Comparison of ENCODE assay signal across 16 cellular contexts in genomic region chr14:93592786-93593185, GRCh38.
DNase-seq lines count a peak whose midpoint lies in the region; ATAC-seq and TF ChIP-seq lines count a peak whose summit lies in the region.
"Had no signal": no experiment of that assay in that cellular context is flagged by ENCODE, and none has a peak within 500 bp of the region (broad histone marks: within the 10 kb centered on the region; RNA-seq: fewer than 3 reads in every experiment).

No MANE protein-coding gene starts in this region.

- no peak overlapping the region for H3K9ac ChIP-seq in mesendoderm (ENCODE audit: low read length)

- no peak for TF ChIP-seq POLR2A in esophagus muscularis mucosa (IDR thresholded peaks at IDR 0.05; ENCODE audit: low read depth)

- peak; percentile 5 for DNase-seq in ELF-1 (ENCODE audit: low read depth, low spot score)
- peak; percentile 22 for DNase-seq in GM23338 (ENCODE audit: low spot score)
- DNase-seq in esophagus muscularis mucosa (ENCODE audit: extremely low spot score) = peak; percentile 57
- peak; percentile 82 for DNase-seq in mesendoderm
- DNase-seq in middle frontal gyrus (ENCODE audit: extremely low spot score, low spot score) = no peak
- DNase-seq in H7 = no peak
- DNase-seq: C1 segment of cervical spinal cord; Calu3; CD4-positive, alpha-beta memory T cell; COR-L47; DMS53; DMS79 treated with DMSO at 0.1 percent for 48 hours; HFFc6 had no signal

- 46% methylated on average over 3 of the region's 3 CpGs for WGBS in esophagus muscularis mucosa
- WGBS in mesendoderm (ENCODE audit: extremely low coverage, insufficient coverage, low lambda C conversion rate) = no CpG with 5 or more reads among the region's 3 CpGs

- H2BK120ac ChIP-seq in mesendoderm (ENCODE audit: low read depth, low read length) = no peak overlapping the region

- peaks cover 9% of the 10 kb centered on the region for H3K36me3 Mint-ChIP-seq in GM23338 (ENCODE audit: low read depth)
- H3K36me3 Mint-ChIP-seq: CD4-positive, alpha-beta memory T cell had no signal

- H3K27me3 Mint-ChIP-seq in GM23338 (ENCODE audit: insufficient read depth, low read depth, poor library complexity) = no peaks in the 10 kb centered on the region

- H3K4me2 ChIP-seq in GM23338 (no peak overlapping the region), mesendoderm (ENCODE audit: low read length) (no peak overlapping the region)

- no peaks in the 10 kb centered on the region for H3F3A ChIP-seq in GM23338 (replicated peaks; ENCODE audit: low read depth)

- no peaks in the 10 kb centered on the region for H3K36me3 ChIP-seq in GM23338 (ENCODE audit: insufficient read depth)
- H3K36me3 ChIP-seq in esophagus muscularis mucosa = no peaks in the 10 kb centered on the region
- H3K36me3 ChIP-seq in mesendoderm (ENCODE audit: control insufficient read depth, insufficient read depth, low read length) = no peaks in the 10 kb centered on the region
- H3K36me3 ChIP-seq in H7 (replicated peaks; ENCODE audit: control insufficient read depth, insufficient read depth, low read length) = no peaks in the 10 kb centered on the region
- H3K36me3 ChIP-seq: HAP-1 had no signal

- H3K4me3 ChIP-seq in GM23338 = no peak overlapping the region
- no peak overlapping the region for H3K4me3 ChIP-seq in esophagus muscularis mucosa
- H3K4me3 ChIP-seq in mesendoderm (ENCODE audit: low read length) = no peak overlapping the region
- no peak overlapping the region for H3K4me3 ChIP-seq in H7 (ENCODE audit: insufficient read depth, low read depth, low read length)
- H3K4me3 ChIP-seq: HAP-1 had no signal

- H3K27ac ChIP-seq in GM23338 (ENCODE audit: low read depth) (no peak overlapping the region), esophagus muscularis mucosa (replicated peaks in 1 of 4) (no peak overlapping the region), mesendoderm (ENCODE audit: low read depth, low read length) (no peak overlapping the region)

- H2AK5ac ChIP-seq in mesendoderm (ENCODE audit: low read length) = no peak overlapping the region

- no peak overlapping the region for H3K18ac ChIP-seq in mesendoderm (ENCODE audit: low read length)

- ATAC-seq in GM23338 = no peak
- no peak for ATAC-seq in HG03469 (IDR thresholded peaks at IDR 0.05; ENCODE audit: unreplicated experiment)
- no peak for ATAC-seq in HG03025 (IDR thresholded peaks at IDR 0.05; ENCODE audit: low FRiP score, unreplicated experiment)

- TF ChIP-seq CTCF in GM23338 (conservative IDR thresholded peaks at IDR 0.05; ENCODE audit: low read depth in 2 of 2) (no peak), esophagus muscularis mucosa (IDR thresholded peaks at IDR 0.05) (no peak)

- intact Hi-C loops in esophagus muscularis mucosa (cut with DNase I) = no loop called here

- peaks cover 14% of the 10 kb centered on the region for H3K4me1 Mint-ChIP-seq in GM23338
- H3K4me1 Mint-ChIP-seq: CD4-positive, alpha-beta memory T cell had no signal

- no peaks in the 10 kb centered on the region for H3K9me3 ChIP-seq in esophagus muscularis mucosa
- H3K9me3 ChIP-seq: HAP-1 had no signal

- H3K79me2 ChIP-seq in GM23338 (replicated peaks; ENCODE audit: insufficient read depth) = no peaks in the 10 kb centered on the region
- no peaks in the 10 kb centered on the region for H3K79me2 ChIP-seq in mesendoderm (ENCODE audit: control insufficient read depth, insufficient read depth, low read length)

- no peak overlapping the region for H4K5ac ChIP-seq in mesendoderm (ENCODE audit: low read length)

- no peak overlapping the region for H2BK5ac ChIP-seq in mesendoderm (ENCODE audit: low read length)

- H2AFZ ChIP-seq in GM23338 = no peak overlapping the region

- H3K9me3 Mint-ChIP-seq in GM23338 = no peaks in the 10 kb centered on the region

- no peak overlapping the region for H3K4ac ChIP-seq in mesendoderm (ENCODE audit: low read depth, low read length)

- TF ChIP-seq EP300 in esophagus muscularis mucosa (IDR thresholded peaks at IDR 0.05) = no peak

- no peak overlapping the region for H3K27ac Mint-ChIP-seq in GM23338
- H3K27ac Mint-ChIP-seq: CD4-positive, alpha-beta memory T cell; HFFc6 had no signal

- no peak overlapping the region for H2BK15ac ChIP-seq in mesendoderm (replicated peaks; ENCODE audit: low read depth)

- no peak overlapping the region for H3K4me3 Mint-ChIP-seq in GM23338
- H3K4me3 Mint-ChIP-seq: CD4-positive, alpha-beta memory T cell; HFFc6 had no signal

- H3K79me1 ChIP-seq in mesendoderm (ENCODE audit: low read length) = no peaks in the 10 kb centered on the region

- no peak overlapping the region for H3K23ac ChIP-seq in mesendoderm (ENCODE audit: low read length)

- no peaks in the 10 kb centered on the region for H3K27me3 ChIP-seq in GM23338 (ENCODE audit: insufficient read depth)
- H3K27me3 ChIP-seq in esophagus muscularis mucosa = peaks cover 0 to 31% (median 0%) of the 10 kb centered on the region in 4 donors
- no peaks in the 10 kb centered on the region for H3K27me3 ChIP-seq in mesendoderm (ENCODE audit: insufficient read depth, low read length, poor library complexity)
- no peaks in the 10 kb centered on the region for H3K27me3 ChIP-seq in H7 (ENCODE audit: control insufficient read depth, insufficient read depth, low read length)

- H3K9me2 ChIP-seq in GM23338 (ENCODE audit: insufficient read depth) = peaks cover 7% of the 10 kb centered on the region; the same call in 1 of the 2 replicates

- H4K20me1 ChIP-seq in GM23338 (replicated peaks; ENCODE audit: insufficient read depth) = no peaks in the 10 kb centered on the region

- H4K8ac ChIP-seq in mesendoderm (ENCODE audit: low read depth, low read length) = no peak overlapping the region

- H3K56ac ChIP-seq in mesendoderm (ENCODE audit: low read length) = no peak overlapping the region

- H3K4me1 ChIP-seq in GM23338 (ENCODE audit: insufficient read depth) (0 out of 2 replicates have a peak, but pooled peaks cover 9% of the 10 kb centered on the region), esophagus muscularis mucosa (no peaks in the 10 kb centered on the region), mesendoderm (ENCODE audit: control insufficient read depth, low read depth, low read length) (no peaks in the 10 kb centered on the region)
- H3K4me1 ChIP-seq: HAP-1 had no signal

TF ChIP-seq in GM23338, 12 proteins besides CTCF, POLR2A, EP300 and RAD21 (continues in another document):
- no peak for TF ChIP-seq ETS1 (IDR thresholded peaks at IDR 0.05)
- no peak for TF ChIP-seq EZH2phosphoT487 (IDR thresholded peaks at IDR 0.05; ENCODE audit: unreplicated experiment)
- no peak for TF ChIP-seq NANOG (IDR thresholded peaks at IDR 0.05; ENCODE audit: borderline replicate concordance)
- TF ChIP-seq REST (IDR thresholded peaks at IDR 0.05; ENCODE audit: unreplicated experiment) = no peak
- TF ChIP-seq POLR2AphosphoS5 (IDR thresholded peaks at IDR 0.05; ENCODE audit: low read depth) = no peak
- TF ChIP-seq ZNF114 (CRISPR knock-in tag; IDR thresholded peaks at IDR 0.05) = no peak
- TF ChIP-seq ZNF331 (CRISPR knock-in tag; IDR thresholded peaks at IDR 0.05; ENCODE audit: low read depth) = no peak
- TF ChIP-seq CREB1 (CRISPR knock-in tag; IDR thresholded peaks at IDR 0.05; ENCODE audit: low read depth) = no peak
- no peak for TF ChIP-seq EZH2 (IDR thresholded peaks at IDR 0.05; ENCODE audit: low read depth, unreplicated experiment)
- TF ChIP-seq STAT1 (IDR thresholded peaks at IDR 0.05; ENCODE audit: unreplicated experiment) = no peak
- no peak for TF ChIP-seq JUNB (IDR thresholded peaks at IDR 0.05; ENCODE audit: unreplicated experiment)

Comparison
In these comparisons a context has a peak if more than half of its experiments do, and no peak if none do; other contexts are left out.
1. DNase-seq: peak in ELF-1 (single experiment), GM23338 (single experiment), esophagus muscularis mucosa (single experiment) and mesendoderm (single experiment); none in middle frontal gyrus (single experiment) and H7 (single experiment).